Comparison of ENCODE assay signal across 8 cellular contexts in the genomic region with DNA sequence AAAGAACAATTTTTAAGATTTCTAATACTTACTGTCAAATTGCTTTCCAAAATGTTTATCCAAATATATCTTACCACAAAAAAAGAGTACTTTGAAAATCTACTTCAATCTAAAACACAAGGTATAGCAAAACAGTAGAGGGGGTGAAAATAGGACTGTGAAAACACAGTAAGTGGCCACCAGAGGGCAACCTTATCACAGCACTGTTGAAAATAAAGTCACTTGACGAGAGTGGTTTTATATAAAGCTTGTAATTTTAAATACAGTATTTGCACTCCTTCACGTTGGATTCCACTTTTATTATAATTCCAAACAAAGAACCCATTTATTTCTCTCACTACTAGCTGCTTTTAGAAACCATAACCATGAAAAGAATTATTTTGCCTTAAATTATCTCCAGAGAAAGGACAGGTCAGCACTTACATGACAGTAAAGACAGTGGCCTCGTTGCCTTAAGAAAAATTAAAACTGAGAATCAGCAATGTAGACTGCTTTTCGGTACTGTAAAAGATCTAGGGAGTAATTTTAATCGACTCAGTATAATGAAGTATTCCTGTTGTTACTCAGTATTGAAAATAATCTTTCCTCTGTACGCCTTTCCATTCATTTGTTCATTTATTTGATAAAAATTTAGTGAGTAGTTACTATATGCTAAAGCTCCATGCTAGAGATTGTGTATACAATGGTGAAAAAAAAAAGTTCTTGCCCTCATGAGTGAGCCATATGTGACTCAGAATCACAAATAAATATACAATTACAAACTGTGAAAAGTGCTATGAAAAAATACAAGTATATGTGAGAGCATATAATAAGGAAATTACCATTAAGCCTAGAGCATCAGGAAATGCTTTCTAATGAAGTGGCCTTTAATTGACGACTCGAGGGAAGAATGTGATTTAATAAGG. TPM values are rescaled to one million over a fixed set of nuclear protein-coding genes. Genes with fewer than 3 reads are reported as not detected.
DNase-seq lines count a peak whose midpoint lies in the region; ATAC-seq lines count a peak whose summit lies in the region.

No MANE protein-coding gene starts in this region.

- ATAC-seq in HG02610 (IDR thresholded peaks at IDR 0.05; ENCODE audit: unreplicated experiment) (peak; percentile 49), GM21381 (IDR thresholded peaks at IDR 0.05; ENCODE audit: unreplicated experiment) (no peak)

- DNase-seq in DMS53 treated with DMSO at 0.1 percent for 48 hours (lab: John Stamatoyannopoulos, UW; ENCODE audit: unreplicated experiment) (peak; percentile 80), NCI-H226 (peak; percentile 18), cerebellum (ENCODE audit: low spot score) (peak; percentile 67), left kidney (ENCODE audit: low read depth, low spot score) (peak; percentile 80)
- peak; percentile 28 for DNase-seq in activated CD4-positive, alpha-beta T cell treated with anti-CD3 and anti-CD28 coated beads for 1 hour
- DNase-seq in stimulated activated CD4-positive, alpha-beta T cell treated with anti-CD3 and anti-CD28 coated beads, Interleukin-4, amount 100 ng/mL, for 4 hours = peak; percentile 19 to 40

RNA-seq across cellular contexts. Expression of a gene that starts 40.0 kb away (rescaled TPM):
- 42.4 TPM for total RNA-seq in cerebellum

Comparison
In these comparisons a context has a peak if more than half of its experiments do, and no peak if none do; other contexts are left out.
1. DNase-seq: peak in every context shown above with its lines; median percentile 80 in DMS53 treated with DMSO at 0.1 percent for 48 hours; 80 in left kidney; 67 in cerebellum; 30 in stimulated activated CD4-positive, alpha-beta T cell treated with anti-CD3 and anti-CD28 coated beads, Interleukin-4, amount 100 ng/mL, for 4 hours; 28 in activated CD4-positive, alpha-beta T cell treated with anti-CD3 and anti-CD28 coated beads for 1 hour; 18 in NCI-H226.